ENCODE assay signal across 3 cellular contexts in genomic region chr1:151919246-151919645, GRCh38.
TF ChIP-seq lines count a peak whose summit lies in the region.

No MANE protein-coding gene starts in this region.

TF ChIP-seq in liver, 16 proteins besides CTCF, POLR2A, EP300 and RAD21:
- peak; percentile 28 to 49 for TF ChIP-seq JUND (IDR thresholded peaks at IDR 0.05)
- peak in 1 of 2 donors; percentile 33 for TF ChIP-seq RXRA (IDR thresholded peaks at IDR 0.05)
- TF ChIP-seq ATF3 (IDR thresholded peaks at IDR 0.05) = no peak
- TF ChIP-seq FOXA2 (IDR thresholded peaks at IDR 0.05) = no peak

TF ChIP-seq in HepG2, 621 proteins besides CTCF, POLR2A, EP300 and RAD21:
- TF ChIP-seq ZBTB7B (CRISPR knock-in tag; IDR thresholded peaks at IDR 0.05) (no peak), THAP11 (CRISPR knock-in tag; IDR thresholded peaks at IDR 0.05) (no peak), SRSF4 (IDR thresholded peaks at IDR 0.05; ENCODE audit: low read depth, low read length, poor library complexity, severe bottlenecking) (no peak)

TF ChIP-seq in GM12878, 131 proteins besides CTCF, POLR2A, EP300 and RAD21:
- TF ChIP-seq ZNF384 (IDR thresholded peaks at IDR 0.05; ENCODE audit: borderline replicate concordance, low read depth, low read length) (no peak), BCL3 (IDR thresholded peaks at IDR 0.05; ENCODE audit: borderline replicate concordance, insufficient read depth, low read depth, low read length, poor library complexity, severe bottlenecking) (no peak), MEF2A (IDR thresholded peaks at IDR 0.05; ENCODE audit: insufficient read depth, low read depth, low read length) (0 out of 2 replicates have a peak, but pooled peaks have one; percentile 54), RELA (IDR thresholded peaks at IDR 0.05; ENCODE audit: borderline replicate concordance, partially characterized antibody) (no peak), BMI1 (IDR thresholded peaks at IDR 0.05; ENCODE audit: borderline replicate concordance) (no peak), RUNX3 (IDR thresholded peaks at IDR 0.05; ENCODE audit: low read length) (peak; percentile 25; the same call in 1 of the 2 replicates), JUND (IDR thresholded peaks at IDR 0.05; ENCODE audit: low read depth, low read length) (no peak), SRF (IDR thresholded peaks at IDR 0.05; ENCODE audit: low read depth in 2 of 2, low read length in 2 of 2) (no peak), ETV6 (conservative IDR thresholded peaks at IDR 0.05 in 1 of 2, IDR thresholded peaks at IDR 0.05 in 1 of 2; ENCODE audit: borderline replicate concordance in 1 of 2, low read depth in 1 of 2) (no peak), IKZF2 (IDR thresholded peaks at IDR 0.05) (0 out of 4 replicates have a peak, but pooled peaks of 1 of the 2 experiments have one; percentile 8), CEBPB (IDR thresholded peaks at IDR 0.05; ENCODE audit: borderline replicate concordance in 1 of 2, low read depth in 2 of 2, low read length in 2 of 2) (no peak), ZNF687 (IDR thresholded peaks at IDR 0.05) (no peak), ZNF274 (IDR thresholded peaks at IDR 0.05; ENCODE audit: insufficient read depth, insufficient read length) (no peak), IRF4 (IDR thresholded peaks at IDR 0.05; ENCODE audit: low read depth, low read length) (no peak), CHD2 (IDR thresholded peaks at IDR 0.05; ENCODE audit: borderline replicate concordance, low read depth, low read length) (no peak), CUX1 (IDR thresholded peaks at IDR 0.05; ENCODE audit: insufficient replicate concordance, low read depth, low read length) (no peak), DPF2 (IDR thresholded peaks at IDR 0.05) (no peak), ZZZ3 (IDR thresholded peaks at IDR 0.05; ENCODE audit: control insufficient read depth, insufficient read length, low read depth) (no peak), JUNB (IDR thresholded peaks at IDR 0.05) (peak; percentile 40), SMAD5 (IDR thresholded peaks at IDR 0.05; ENCODE audit: low read depth) (no peak), NR2F1 (conservative IDR thresholded peaks at IDR 0.05) (peak; percentile 31; the same call in 1 of the 2 replicates), TCF7 (IDR thresholded peaks at IDR 0.05; ENCODE audit: borderline replicate concordance) (no peak), PML (IDR thresholded peaks at IDR 0.05; ENCODE audit: low read length) (no peak), PRDM15 (CRISPR knock-in tag; IDR thresholded peaks at IDR 0.05) (no peak), CBX3 (IDR thresholded peaks at IDR 0.05; ENCODE audit: borderline replicate concordance, low read depth) (no peak)
